7 cellular contexts compared by ENCODE assay signal in the genomic region with DNA sequence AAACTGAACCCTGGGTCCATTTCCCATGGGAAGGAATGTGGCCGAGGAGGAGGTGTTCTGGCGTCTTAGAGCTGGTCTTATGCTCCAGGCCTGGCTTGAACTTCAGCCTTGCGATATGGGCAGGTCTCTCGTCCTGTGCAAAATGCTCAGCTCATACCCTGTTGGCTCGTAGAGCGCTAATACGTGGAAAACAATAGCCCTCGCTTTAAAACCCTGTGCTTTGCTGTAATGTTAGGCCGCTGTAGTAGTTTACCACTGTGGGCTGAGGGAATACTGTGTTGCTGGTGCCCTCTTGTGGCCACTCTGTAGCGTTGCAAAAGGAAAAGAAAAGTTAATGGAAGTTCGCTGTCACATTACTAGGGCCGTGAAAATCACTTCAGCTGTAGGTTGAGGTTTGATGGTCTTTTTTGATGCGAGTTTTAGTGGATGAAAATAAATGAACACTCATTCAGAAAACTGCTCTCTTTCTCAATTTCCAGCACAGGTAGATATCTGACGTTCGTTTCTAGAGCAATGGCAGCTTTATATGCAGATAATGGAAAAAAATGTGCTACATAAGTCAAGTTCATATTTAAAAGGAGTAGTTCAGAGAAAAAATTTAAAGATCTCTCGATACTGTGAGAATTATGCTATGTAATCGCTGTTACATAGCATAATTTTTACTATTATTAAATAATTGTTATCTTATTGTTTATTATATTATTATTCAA.
DNase-seq lines count a peak whose midpoint lies in the region; FAIRE-seq and TF ChIP-seq lines count a peak whose summit lies in the region.

No MANE protein-coding gene starts in this region.

- H3K9me3 ChIP-seq in SU-DHL-6 (ENCODE audit: insufficient read depth, low read length) (no peaks in the 10 kb centered on the region), hepatocyte (ENCODE audit: low read depth) (no peaks in the 10 kb centered on the region), small intestine (ENCODE audit: control insufficient read depth, low read depth) (no peaks in the 10 kb centered on the region)

- H3K4me1 Mint-ChIP-seq in HFFc6 (ENCODE audit: low read depth): peaks cover 11% of the 10 kb centered on the region; the same call in 1 of the 2 replicates

- no peaks in the 10 kb centered on the region for H4K20me1 ChIP-seq in SU-DHL-6 (ENCODE audit: low read depth, low read length)
- no peaks in the 10 kb centered on the region for H4K20me1 ChIP-seq in hepatocyte (ENCODE audit: insufficient read depth, poor library complexity, severe bottlenecking)

- 28% methylated on average over 17 of the region's 17 CpGs for WGBS in hepatocyte (ENCODE audit: low lambda C conversion rate, missing lambda C conversion rate)
- WGBS in small intestine, 3 donors: 30 to 34% (median 30%) methylated on average over 17 of the region's 17 CpGs

- no peaks in the 10 kb centered on the region for H3K27me3 Mint-ChIP-seq in HFFc6 (ENCODE audit: insufficient read depth)

- H3K27me3 ChIP-seq in SU-DHL-6 (ENCODE audit: low read length): no peaks in the 10 kb centered on the region
- H3K27me3 ChIP-seq in hepatocyte: no peaks in the 10 kb centered on the region
- no peaks in the 10 kb centered on the region for H3K27me3 ChIP-seq in small intestine (ENCODE audit: control insufficient read depth in 2 of 2, insufficient read depth in 2 of 2, low read length in 2 of 2)

- H3K79me2 ChIP-seq in SU-DHL-6 (ENCODE audit: insufficient read depth, low read length) (peaks cover 44% of the 10 kb centered on the region), hepatocyte (no peaks in the 10 kb centered on the region)

- no peaks in the 10 kb centered on the region for H3K9me2 ChIP-seq in SU-DHL-6 (replicated peaks; ENCODE audit: insufficient read depth, low read length)
- H3K9me2 ChIP-seq in hepatocyte (replicated peaks; ENCODE audit: insufficient read depth): no peaks in the 10 kb centered on the region

- no peaks in the 10 kb centered on the region for H3K4me1 ChIP-seq in hepatocyte (ENCODE audit: insufficient read depth)
- H3K4me1 ChIP-seq in small intestine (ENCODE audit: control insufficient read depth in 2 of 2, insufficient read depth in 1 of 2, low read depth in 1 of 2, low read length in 1 of 2): no peaks in the 10 kb centered on the region

- H2AFZ ChIP-seq in SU-DHL-6 (ENCODE audit: low read depth, low read length, severe bottlenecking) (no peak overlapping the region), hepatocyte (peak overlapping the region; percentile 46)

- TF ChIP-seq CTCF in GM13976 (IDR thresholded peaks at IDR 0.05; ENCODE audit: borderline replicate concordance, control extremely low read depth, extremely low read depth, insufficient read depth, missing control alignments): peak; percentile 83
- peak; percentile 95 for TF ChIP-seq CTCF in HFFc6 (IDR thresholded peaks at IDR 0.05)
- peak; percentile 87 for TF ChIP-seq CTCF in SU-DHL-6 (IDR thresholded peaks at IDR 0.05; ENCODE audit: insufficient read depth, low read length, poor library complexity, severe bottlenecking)
- peak; percentile 97 for TF ChIP-seq CTCF in hepatocyte (IDR thresholded peaks at IDR 0.05; ENCODE audit: poor library complexity)

- no peaks in the 10 kb centered on the region for H3K36me3 Mint-ChIP-seq in HFFc6 (ENCODE audit: low read depth)

- H3K4me3 Mint-ChIP-seq in HFFc6: no peak overlapping the region; the same call in 1 of the 2 replicates

- FAIRE-seq in small intestine (lab: Jason Lieb, UNC): no peak

- H3K36me3 ChIP-seq in SU-DHL-6 (ENCODE audit: low read length): peaks cover 11% of the 10 kb centered on the region
- H3K36me3 ChIP-seq in hepatocyte (replicated peaks; ENCODE audit: insufficient read depth, low read depth): no peaks in the 10 kb centered on the region
- peaks cover 1 to 2% of the 10 kb centered on the region in 2 donors for H3K36me3 ChIP-seq in small intestine (ENCODE audit: control insufficient read depth in 2 of 2, insufficient read depth in 2 of 2, low read length in 2 of 2)

- H3K4me3 ChIP-seq in SU-DHL-6 (ENCODE audit: insufficient read depth, low read length, poor library complexity, severe bottlenecking) (no peak overlapping the region), hepatocyte (no peak overlapping the region), small intestine (ENCODE audit: low read depth in 1 of 2, low read length in 2 of 2) (no peak overlapping the region)

- H3K4me2 ChIP-seq in SU-DHL-6 (ENCODE audit: low read depth, low read length, poor library complexity, severe bottlenecking): peak overlapping the region; percentile 37
- H3K4me2 ChIP-seq in hepatocyte: peak overlapping the region; percentile 16

- no peaks in the 10 kb centered on the region for H3K9me3 Mint-ChIP-seq in HFFc6

- no peak overlapping the region for H3K27ac Mint-ChIP-seq in HFFc6

- DNase-seq in GM13976 (ENCODE audit: low spot score): peak; percentile 57
- DNase-seq in HFFc6: peak; percentile 28
- DNase-seq in NAMALWA (ENCODE audit: low spot score): peak; percentile 83
- peak in 31 of 58 donors; percentile 2 to 47 (median 10) for DNase-seq in anterior cingulate cortex (lab: John Stamatoyannopoulos, UW)
- peak; percentile 74 for DNase-seq in hepatocyte (ENCODE audit: low spot score)
- peak; percentile 67 for DNase-seq in small intestine

- H3F3A ChIP-seq in SU-DHL-6 (ENCODE audit: insufficient read depth): peaks cover 13% of the 10 kb centered on the region

- H3K27ac ChIP-seq in SU-DHL-6 (ENCODE audit: low read depth, low read length): peak overlapping the region; percentile 52
- H3K27ac ChIP-seq in hepatocyte: no peak overlapping the region
- no peak overlapping the region for H3K27ac ChIP-seq in small intestine (ENCODE audit: low read depth in 1 of 2, low read length in 1 of 2)

- H3K9ac ChIP-seq in SU-DHL-6 (ENCODE audit: low read length): no peak overlapping the region; the same call in 1 of the 2 replicates

- in situ Hi-C loops in GM13976 (cut with MboI; ENCODE audit: low sequenced_read_pairs, unreplicated experiment): loop anchor here (5.0 kb wide), 1 partner anchor 162 kb away; no protein-coding TSS in a partner anchor

Comparison
In these comparisons a context has a peak if more than half of its experiments do, and no peak if none do; other contexts are left out.
1. DNase-seq: peak in every context shown above with its lines; median percentile 83 in NAMALWA; 74 in hepatocyte; 67 in small intestine; 57 in GM13976; 28 in HFFc6; 10 in anterior cingulate cortex.